In the genomic region with DNA sequence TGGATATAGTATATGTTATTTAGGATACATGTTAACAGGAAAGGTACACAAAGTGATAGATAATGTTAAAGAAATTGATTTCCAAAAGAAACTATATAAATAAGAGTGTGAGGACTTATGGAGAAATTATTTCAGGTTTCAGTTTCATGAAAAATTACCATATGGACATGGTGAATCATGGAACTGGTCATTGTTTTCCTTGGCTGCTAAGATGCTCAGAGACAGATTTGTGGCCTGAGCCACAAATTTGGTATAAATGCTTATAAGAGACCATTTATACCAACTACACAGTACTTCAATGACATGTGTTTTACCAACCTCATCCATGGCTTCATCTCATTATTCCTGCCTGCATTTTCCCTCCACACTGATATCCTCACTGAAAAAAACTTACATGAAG, we compare ENCODE assay signal across 15 cellular contexts.
DNase-seq lines count a peak whose midpoint lies in the region; FAIRE-seq lines count a peak whose summit lies in the region.
"Had no signal": no experiment of that assay in that cellular context is flagged by ENCODE, and none has a peak within 500 bp of the region (broad histone marks: within the 10 kb centered on the region; RNA-seq: fewer than 3 reads in every experiment).

No MANE protein-coding gene starts in this region.

- FAIRE-seq in RCC 7860 (lab: Jason Lieb, UNC), result peak; percentile 57

- DNase-seq in Daoy (ENCODE audit: low read depth) (peak; percentile 72), RCC 7860 (ENCODE audit: low spot score) (peak; percentile 29), dedifferentiated amniotic fluid mesenchymal stem cell (ENCODE audit: extremely low spot score) (peak; percentile 29), non-pigmented ciliary epithelial cell (ENCODE audit: low read depth) (peak; percentile 59), NCI-H1436 treated with DMSO at 0.1 percent for 48 hours (lab: John Stamatoyannopoulos, UW) (no peak), activated gamma-delta T cell treated with Interleukin-2 at 50 U/mL for 16 hours (no peak), T-helper 2 cell (no peak)
- DNase-seq in stimulated activated CD4-positive, alpha-beta T cell treated with anti-CD3 and anti-CD28 coated beads, Interleukin-15, amount 100 ng/mL, for 24 hours, result no peak
- DNase-seq: DND-41; KBM-7; NCI-H1092; NCI-H69; SIG-M5; stimulated activated naive CD8-positive, alpha-beta T cell treated with anti-CD3 and anti-CD28 coated beads, Interleukin-15, Interleukin-2, amounts not matched to agents 100 U/mL and 50 U/mL, for 24 hours; transverse colon had no signal

Comparison
In these comparisons a context has a peak if more than half of its experiments do, and no peak if none do; other contexts are left out.
1. DNase-seq: peak in Daoy (single experiment), RCC 7860 (single experiment), dedifferentiated amniotic fluid mesenchymal stem cell (single experiment) and non-pigmented ciliary epithelial cell (single experiment); none in stimulated activated CD4-positive, alpha-beta T cell treated with anti-CD3 and anti-CD28 coated beads, Interleukin-15, amount 100 ng/mL, for 24 hours (single experiment), NCI-H1436 treated with DMSO at 0.1 percent for 48 hours (single experiment), activated gamma-delta T cell treated with Interleukin-2 at 50 U/mL for 16 hours (single experiment) and T-helper 2 cell (0 of 5).